1 cellular context compared by ENCODE assay signal in the genomic region with DNA sequence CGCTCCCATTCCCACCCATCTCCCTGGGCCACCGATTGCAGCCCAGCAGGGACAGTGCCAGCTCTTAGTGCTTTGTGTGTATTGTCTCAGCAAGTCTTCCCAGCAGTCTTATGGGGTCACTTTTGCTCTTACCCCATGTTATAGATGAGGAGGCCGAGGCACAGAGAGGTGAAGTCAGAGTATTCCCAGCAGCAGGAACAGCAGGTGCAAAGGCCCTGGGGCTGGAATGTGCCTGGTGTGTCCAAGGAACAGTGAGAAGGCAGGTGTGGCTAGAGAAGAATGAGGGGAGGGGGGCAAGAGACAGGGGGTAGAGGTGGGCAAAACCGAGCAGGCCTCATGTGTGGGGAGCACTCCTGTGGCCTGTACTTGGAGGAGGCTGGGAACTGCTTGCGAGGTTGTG.
TF ChIP-seq lines count a peak whose summit lies in the region.

No MANE protein-coding gene starts in this region.

TF ChIP-seq in HepG2, 621 proteins besides CTCF, POLR2A, EP300 and RAD21:
- peak; percentile 66 for TF ChIP-seq ZMYM3 (CRISPR knock-in tag; IDR thresholded peaks at IDR 0.05)
- no peak for TF ChIP-seq MAFG (CRISPR knock-in tag; IDR thresholded peaks at IDR 0.05)
